In the genomic region with DNA sequence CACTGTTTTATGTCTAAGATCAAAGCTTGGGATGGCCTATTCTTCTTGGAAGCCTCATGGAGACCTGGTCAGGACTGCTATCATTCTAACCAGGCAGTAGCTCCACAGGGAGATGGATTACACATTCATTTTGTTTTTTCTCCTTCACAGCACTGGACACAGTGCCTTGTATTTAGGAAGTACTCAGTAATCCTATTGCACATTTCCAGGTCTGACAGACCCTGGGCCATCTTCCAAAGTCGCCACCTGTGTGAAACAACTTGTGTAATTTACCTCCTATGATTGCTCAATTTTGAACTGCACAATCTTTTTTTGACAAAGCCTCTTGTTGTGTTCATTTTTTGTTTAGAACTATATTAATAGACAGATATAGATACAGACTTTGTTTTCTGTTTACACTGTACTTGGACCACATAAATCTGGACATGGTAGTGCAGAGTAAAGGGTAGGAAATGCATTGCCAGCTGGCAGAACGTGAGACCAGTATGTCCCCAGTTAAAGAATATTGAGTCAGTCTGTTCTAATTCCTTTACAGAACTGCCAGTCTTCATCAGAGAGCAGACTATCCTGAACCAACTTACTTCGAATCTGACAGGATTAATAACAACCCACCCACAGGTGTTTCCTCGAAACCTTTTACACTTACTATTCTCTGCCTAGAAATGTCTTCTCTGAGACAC, we compare ENCODE assay signal across 26 cellular contexts.
"Had no signal": no experiment of that assay in that cellular context is flagged by ENCODE, and none has a peak within 500 bp of the region (broad histone marks: within the 10 kb centered on the region; RNA-seq: fewer than 3 reads in every experiment).

No MANE protein-coding gene starts in this region.

- H3K9me3 ChIP-seq: colonic mucosa, heart left ventricle, left lung, lower lobe of right lung, psoas muscle, stomach had no signal

- FAIRE-seq: endothelial cell of umbilical vein had no signal

- ATAC-seq: heart left ventricle; left lung; lower lobe of right lung; natural killer cell treated with Interleukin-12 subunit alpha and Interleukin-12 subunit beta and Interleukin-15 and Interleukin-18, amount 100 ng/mL, for 72 hours; sciatic nerve had no signal

- H3K79me2 ChIP-seq: parathyroid adenoma had no signal

- DNase-seq: colonic mucosa; effector CD4-positive, alpha-beta T cell; endodermal cell; foreskin melanocyte; heart left ventricle; hippocampal formation; islet precursor cell; left lung; lower lobe of right lung; mesenchymal stem cell; midbrain; nucleus accumbens; psoas muscle; retina; spleen; stimulated activated CD4-positive, alpha-beta T cell treated with anti-CD3 and anti-CD28 coated beads, Interleukin-15, amount 100 ng/mL, for 24 hours; stimulated activated CD4-positive, alpha-beta T cell treated with anti-CD3 and anti-CD28 coated beads, Interleukin-1b, Interleukin-23, amount 100 ng/mL, for 48 hours; stimulated activated CD4-positive, alpha-beta T cell treated with anti-CD3 and anti-CD28 coated beads, Interleukin-4, amount 100 ng/mL, for 24 hours; stimulated activated naive CD4-positive, alpha-beta T cell; stomach; trophoblast cell had no signal

- H3K36me3 ChIP-seq: colonic mucosa, heart left ventricle, left lung, lower lobe of right lung, neural progenitor cell, spleen, stomach had no signal

- H3K4me2 ChIP-seq: neural progenitor cell had no signal

- H3K4me1 ChIP-seq: colonic mucosa, heart left ventricle, left lung, lower lobe of right lung, psoas muscle, spleen, stomach had no signal

- H3K27ac ChIP-seq: colonic mucosa, heart left ventricle, left lung, lower lobe of right lung, neural progenitor cell, parathyroid adenoma, psoas muscle, spleen, stomach had no signal

- H2AFZ ChIP-seq: neural progenitor cell, parathyroid adenoma had no signal

- H3K9ac ChIP-seq: neural progenitor cell, parathyroid adenoma had no signal

- H3K4me3 ChIP-seq: colonic mucosa, heart left ventricle, left lung, lower lobe of right lung, neural progenitor cell, psoas muscle, spleen, stomach had no signal

- H3K27me3 ChIP-seq: colonic mucosa, heart left ventricle, left lung, neural progenitor cell, spleen, stomach had no signal
